9 cellular contexts compared by ENCODE assay signal in the genomic region with DNA sequence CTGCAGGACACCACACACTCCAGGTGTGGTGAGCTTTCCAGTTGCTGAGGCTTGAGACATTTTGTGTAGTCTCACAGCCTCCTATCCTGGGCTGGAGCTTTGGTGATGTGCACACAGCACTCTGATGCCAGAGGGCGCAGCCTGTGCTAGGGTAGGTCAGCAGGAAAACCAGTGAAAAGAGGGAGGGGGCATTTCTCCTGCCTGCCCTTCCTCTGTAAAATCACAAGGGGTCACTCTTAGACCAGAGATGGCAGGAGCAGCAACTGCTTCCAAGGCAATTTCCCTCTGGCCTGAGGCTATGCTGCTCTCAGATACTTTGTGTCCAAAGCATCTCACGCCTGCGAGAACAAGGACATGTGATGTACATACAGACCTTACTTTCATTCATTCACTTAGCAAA. TPM values are rescaled to one million over a fixed set of nuclear protein-coding genes. Genes with fewer than 3 reads are reported as not detected.
DNase-seq lines count a peak whose midpoint lies in the region; ATAC-seq, FAIRE-seq and TF ChIP-seq lines count a peak whose summit lies in the region.
"Had no signal": no experiment of that assay in that cellular context is flagged by ENCODE, and none has a peak within 500 bp of the region (broad histone marks: within the 10 kb centered on the region; RNA-seq: fewer than 3 reads in every experiment).

No MANE protein-coding gene starts in this region.

- DNase-seq in 8988T (peak; percentile 88), EL (peak; percentile 49), NCI-H1092 (lab: John Stamatoyannopoulos, UW) (peak; percentile 12), fibroblast of pulmonary artery (ENCODE audit: low read depth) (peak; percentile 56), pancreas (peak in 1 of 6 donors; percentile 67), T1000 (lab: John Stamatoyannopoulos, UW) (no peak)

- TF ChIP-seq CTCF in VCaP (conservative IDR thresholded peaks at IDR 0.05) (peak; percentile 91), fibroblast of pulmonary artery (IDR thresholded peaks at IDR 0.05; ENCODE audit: low read length, missing control alignments) (peak; percentile 49), pancreas (IDR thresholded peaks at IDR 0.05) (peak in 3 of 4 donors; percentile 34 to 42 (median 38))

- H3K27me3 ChIP-seq in pancreas, result no peaks in the 10 kb centered on the region

- H3K27ac ChIP-seq in VCaP (no peak overlapping the region), pancreas (no peak overlapping the region)

- no peak for FAIRE-seq in pancreas (lab: Jason Lieb, UNC)

- ATAC-seq in pancreas (peak; percentile 75 to 94 (median 88)), GM21360 (IDR thresholded peaks at IDR 0.05; ENCODE audit: unreplicated experiment) (no peak)

- H3K36me3 ChIP-seq in pancreas, result no peaks in the 10 kb centered on the region

- H3K4me3 ChIP-seq in fibroblast of pulmonary artery (replicated peaks; ENCODE audit: low read depth, low read length) (no peak overlapping the region), pancreas (no peak overlapping the region)

- 59 to 75% methylated on average over 3 of the region's 3 CpGs for WGBS in pancreas, 2 donors

- intact Hi-C loops in pancreas (cut with DNase I), result no loop called here

- no peaks in the 10 kb centered on the region for H3K4me1 ChIP-seq in pancreas

- H3K9me3 ChIP-seq in pancreas, result no peaks in the 10 kb centered on the region

RNA-seq across cellular contexts. Expression of gene MUSTN1, which starts 16.5 kb away (rescaled TPM):
- total RNA-seq in pancreas, result under 1 TPM in 3 of 6 donors, not detected in 3; 0.42 to 0.55 (median 0.47) TPM
- polyA plus RNA-seq in pancreas, result 10 to 100 TPM; 35.2 to 63.7 TPM

RNA-seq across cellular contexts. Expression of gene ITIH4, which starts 20.9 kb away (rescaled TPM):
- 100 to 1,000 TPM in 2 of 6 donors, 10 to 100 TPM in 4; 16.2 to 276 (median 77.1) TPM for total RNA-seq in pancreas
- polyA plus RNA-seq in pancreas, result 100 to 1,000 TPM in 1 of 2 donors, 10 to 100 TPM in 1; 64.3 to 249 TPM

RNA-seq across cellular contexts. Expression of gene STIMATE, which starts 46.0 kb away (rescaled TPM):
- total RNA-seq in pancreas, result 10 to 100 TPM in 4 of 6 donors, 1 to 10 TPM in 2; 7.7 to 16.0 (median 13.6) TPM
- 10 to 100 TPM in 1 of 2 donors, 1 to 10 TPM in 1; 5.0 to 19.9 TPM for polyA plus RNA-seq in pancreas

RNA-seq across cellular contexts. Expression of gene ITIH3, which starts 56.8 kb away (rescaled TPM):
- total RNA-seq in pancreas, result 1 to 10 TPM in 1 of 6 donors, under 1 TPM in 3, not detected in 2; 0.29 to 1.9 (median 0.72) TPM
- 1 to 10 TPM; 1.7 to 2.1 TPM for polyA plus RNA-seq in pancreas
- total RNA-seq: glomerular endothelial cell had no signal

Comparison
In these comparisons a context has a peak if more than half of its experiments do, and no peak if none do; other contexts are left out.
1. CTCF ChIP-seq: peak in every context shown above with its lines; median percentile 91 in VCaP; 49 in fibroblast of pulmonary artery; 38 in pancreas.